In the genomic region with DNA sequence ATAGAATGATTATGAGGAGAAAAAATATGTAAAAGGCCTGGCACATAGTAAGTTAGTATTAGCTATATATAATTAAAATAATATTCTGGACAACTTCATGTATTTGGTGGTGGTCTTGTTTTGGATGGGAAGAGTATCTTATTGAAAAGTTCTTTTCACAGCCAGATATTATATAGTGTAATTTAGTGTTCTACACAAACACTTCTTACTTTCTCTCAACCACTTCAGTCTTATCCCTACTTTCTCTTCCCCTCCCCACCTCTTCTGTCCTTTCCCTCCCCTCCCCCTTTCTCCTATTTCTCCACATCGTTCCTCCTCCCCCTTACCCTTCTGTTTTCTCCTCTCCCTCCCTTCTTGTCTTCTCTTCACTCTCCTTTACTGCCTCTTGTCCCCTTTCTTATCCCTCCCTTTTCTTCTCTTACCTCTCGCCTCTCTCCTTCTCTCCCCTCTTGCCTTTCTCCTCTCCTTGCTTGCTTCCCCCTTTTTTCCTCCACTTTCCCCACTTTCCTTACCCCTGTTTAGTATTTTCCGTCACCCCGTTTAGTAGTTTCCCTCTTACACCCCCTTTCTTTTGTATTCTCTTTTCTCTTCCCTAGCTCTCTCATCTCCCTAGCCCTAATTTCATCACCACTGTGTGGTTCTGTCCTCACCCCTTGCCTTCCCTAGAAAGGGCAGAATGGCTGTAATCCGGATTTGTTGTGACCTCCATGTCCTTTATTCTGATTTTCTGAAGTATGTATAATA, we compare ENCODE assay signal across 10 cellular contexts.
A peak's percentile ranks its signal among the peaks of the same experiment; 100 is the strongest.
DNase-seq lines count a peak whose midpoint lies in the region; ATAC-seq and TF ChIP-seq lines count a peak whose summit lies in the region.
"Had no signal": no experiment of that assay in that cellular context is flagged by ENCODE, and none has a peak within 500 bp of the region (broad histone marks: within the 10 kb centered on the region; RNA-seq: fewer than 3 reads in every experiment).

No MANE protein-coding gene starts in this region.

- H3K4me1 ChIP-seq in iPS-20b (ENCODE audit: insufficient read depth, low read length), result peaks cover 22% of the 10 kb centered on the region; the same call in 1 of the 2 replicates

- peaks cover 31% of the 10 kb centered on the region for H3K4me1 Mint-ChIP-seq in activated T-cell treated with anti-CD3 and anti-CD28 coated beads, Interleukin-2, amount 50 U/mL, for 72 hours (ENCODE audit: low read depth)
- peaks cover 35% of the 10 kb centered on the region for H3K4me1 Mint-ChIP-seq in activated naive CD8-positive, alpha-beta T cell treated with anti-CD3 and anti-CD28 coated beads for 36 hours
- peaks cover 28% of the 10 kb centered on the region for H3K4me1 Mint-ChIP-seq in stimulated activated naive CD8-positive, alpha-beta T cell treated with anti-CD3 and anti-CD28 coated beads, Interleukin-15, amount 100 ng/mL, for 72 hours

- no peaks in the 10 kb centered on the region for H3K27me3 Mint-ChIP-seq in activated T-cell treated with anti-CD3 and anti-CD28 coated beads, Interleukin-2, amount 50 U/mL, for 72 hours (ENCODE audit: low read depth)
- H3K27me3 Mint-ChIP-seq in activated naive CD8-positive, alpha-beta T cell treated with anti-CD3 and anti-CD28 coated beads for 36 hours, result no peaks in the 10 kb centered on the region
- H3K27me3 Mint-ChIP-seq in stimulated activated naive CD8-positive, alpha-beta T cell treated with anti-CD3 and anti-CD28 coated beads, Interleukin-15, amount 100 ng/mL, for 72 hours, result no peaks in the 10 kb centered on the region

- H3K9me3 Mint-ChIP-seq in activated T-cell treated with anti-CD3 and anti-CD28 coated beads, Interleukin-2, amount 50 U/mL, for 72 hours, result no peaks in the 10 kb centered on the region
- H3K9me3 Mint-ChIP-seq in activated naive CD8-positive, alpha-beta T cell treated with anti-CD3 and anti-CD28 coated beads for 36 hours, result no peaks in the 10 kb centered on the region
- no peaks in the 10 kb centered on the region for H3K9me3 Mint-ChIP-seq in stimulated activated naive CD8-positive, alpha-beta T cell treated with anti-CD3 and anti-CD28 coated beads, Interleukin-15, amount 100 ng/mL, for 72 hours

- peak overlapping the region; percentile 85 for H3K27ac ChIP-seq in iPS-20b (ENCODE audit: low read length)

- DNase-seq in activated T-cell treated with anti-CD3 and anti-CD28 coated beads, Interleukin-2, amount 50 U/mL, for 72 hours, result no peak
- DNase-seq in activated T-cell treated with anti-CD3 and anti-CD28 coated beads, Interleukin-2, amount 50 U/mL, for 1 hour, result no peak
- DNase-seq in activated naive CD8-positive, alpha-beta T cell treated with anti-CD3 and anti-CD28 coated beads for 36 hours, result no peak
- DNase-seq in stimulated activated naive CD8-positive, alpha-beta T cell treated with anti-CD3 and anti-CD28 coated beads, Interleukin-15, amount 100 ng/mL, for 72 hours, result no peak
- DNase-seq in nucleus accumbens (lab: John Stamatoyannopoulos, UW), result no peak
- no peak for DNase-seq in GM10266 (ENCODE audit: extremely low spot score)
- DNase-seq in activated CD8-positive, alpha-beta memory T cell treated with anti-CD3 and anti-CD28 coated beads for 24 hours, result no peak
- DNase-seq: hypothalamus, NCI-H1417 treated with DMSO at 0.1 percent for 48 hours had no signal

- peak overlapping the region; percentile 67 for H3K4me3 ChIP-seq in iPS-20b (ENCODE audit: low read length)

- H3K27me3 ChIP-seq in iPS-20b (ENCODE audit: insufficient read depth, low read length), result no peaks in the 10 kb centered on the region

- peak overlapping the region; percentile 92 for H3K27ac Mint-ChIP-seq in activated T-cell treated with anti-CD3 and anti-CD28 coated beads, Interleukin-2, amount 50 U/mL, for 72 hours
- peak overlapping the region; percentile 91 for H3K27ac Mint-ChIP-seq in activated naive CD8-positive, alpha-beta T cell treated with anti-CD3 and anti-CD28 coated beads for 36 hours
- peak overlapping the region; percentile 81 to 82 for H3K27ac Mint-ChIP-seq in stimulated activated naive CD8-positive, alpha-beta T cell treated with anti-CD3 and anti-CD28 coated beads, Interleukin-15, amount 100 ng/mL, for 72 hours

- peak overlapping the region; percentile 85 for H3K9ac ChIP-seq in iPS-20b (ENCODE audit: low read depth, low read length)

- peak overlapping the region; percentile 80 to 82 for H3K4me3 Mint-ChIP-seq in activated T-cell treated with anti-CD3 and anti-CD28 coated beads, Interleukin-2, amount 50 U/mL, for 72 hours
- peak overlapping the region; percentile 74 for H3K4me3 Mint-ChIP-seq in activated naive CD8-positive, alpha-beta T cell treated with anti-CD3 and anti-CD28 coated beads for 36 hours
- H3K4me3 Mint-ChIP-seq in stimulated activated naive CD8-positive, alpha-beta T cell treated with anti-CD3 and anti-CD28 coated beads, Interleukin-15, amount 100 ng/mL, for 72 hours, result peak overlapping the region; percentile 70 to 77

- ATAC-seq in activated T-cell treated with anti-CD3 and anti-CD28 coated beads, Interleukin-2, amount 50 U/mL, for 72 hours (replicated peaks in 1 of 2), result no peak
- ATAC-seq in stimulated activated naive CD8-positive, alpha-beta T cell treated with anti-CD3 and anti-CD28 coated beads, Interleukin-15, amount 100 ng/mL, for 72 hours, result no peak

- peaks cover 5 to 18% of the 10 kb centered on the region in 2 donors for H3K36me3 Mint-ChIP-seq in activated T-cell treated with anti-CD3 and anti-CD28 coated beads, Interleukin-2, amount 50 U/mL, for 72 hours (ENCODE audit: insufficient read depth in 2 of 2)
- H3K36me3 Mint-ChIP-seq in activated naive CD8-positive, alpha-beta T cell treated with anti-CD3 and anti-CD28 coated beads for 36 hours, result peaks cover 23% of the 10 kb centered on the region

- no peaks in the 10 kb centered on the region for H3K9me3 ChIP-seq in iPS-20b (ENCODE audit: insufficient read depth, low read depth, low read length)

- TF ChIP-seq CTCF in GM10266 (IDR thresholded peaks at IDR 0.05; ENCODE audit: control insufficient read depth, insufficient read depth, low read depth, missing control alignments), result no peak

- H3K36me3 ChIP-seq in iPS-20b (ENCODE audit: insufficient read depth, low read depth, low read length), result peaks cover 33% of the 10 kb centered on the region
